In the genomic region with DNA sequence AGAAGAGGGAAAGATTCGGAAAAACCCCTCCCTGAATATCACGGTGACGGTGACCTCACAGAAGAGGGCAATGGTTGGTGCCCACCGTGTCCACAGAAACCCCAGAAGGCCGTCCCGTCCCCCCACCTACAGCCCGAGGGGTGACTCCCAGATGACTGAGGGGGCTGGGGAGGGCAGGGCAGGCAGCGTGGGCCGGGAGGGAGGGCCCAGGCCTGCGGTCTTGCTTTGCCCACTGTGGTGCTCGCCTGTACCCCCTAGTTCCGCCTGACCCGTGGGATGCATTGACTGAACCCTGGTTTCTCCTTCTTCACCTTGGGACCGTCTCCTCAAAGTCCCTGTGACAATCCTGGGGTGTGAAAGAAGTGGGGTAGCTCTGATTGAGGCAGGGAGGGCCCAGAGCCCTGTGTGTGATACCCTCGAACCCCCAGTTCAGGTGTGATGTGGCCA, we compare ENCODE assay signal across 24 cellular contexts.
DNase-seq lines count a peak whose midpoint lies in the region; ATAC-seq, FAIRE-seq and TF ChIP-seq lines count a peak whose summit lies in the region.
"Had no signal": no experiment of that assay in that cellular context is flagged by ENCODE, and none has a peak within 500 bp of the region (broad histone marks: within the 10 kb centered on the region; RNA-seq: fewer than 3 reads in every experiment).

No MANE protein-coding gene starts in this region.

- CTCF ChIA-PET in H1 (lab: Charles Lee; ENCODE audit: partially characterized antibody): interaction anchor here (0.9 kb wide), 1 partner anchor 235 kb away, joined by 5 read pairs; no protein-coding TSS in a partner anchor

- no peaks in the 10 kb centered on the region for H3K4me1 Mint-ChIP-seq in progenitor cell of endocrine pancreas (ENCODE audit: low read depth)

- H3K9me3 ChIP-seq in BLaER1: peaks cover 2% of the 10 kb centered on the region; the same call in 1 of the 2 replicates
- H3K9me3 ChIP-seq in H1 (ENCODE audit: insufficient read depth in 2 of 2, low read depth in 1 of 2, low read length in 1 of 2): no peaks in the 10 kb centered on the region; a peak in 1 of 4 replicates
- no peaks in the 10 kb centered on the region for H3K9me3 ChIP-seq in hepatocyte (ENCODE audit: low read depth)
- H3K9me3 ChIP-seq: gastrocnemius medialis had no signal

- no peak overlapping the region for H2BK120ac ChIP-seq in H1 (replicated peaks; ENCODE audit: low read depth, low read length)

- no peak overlapping the region for H4K5ac ChIP-seq in H1 (ENCODE audit: insufficient read length, low read depth, low read length)

- TF ChIP-seq RAD21 in H1 (IDR thresholded peaks at IDR 0.05 in 1 of 2, conservative IDR thresholded peaks at IDR 0.05 in 1 of 2; ENCODE audit: low read depth in 2 of 2, low read length in 2 of 2): no peak

- no peak for ATAC-seq in GM19397 (IDR thresholded peaks at IDR 0.05; ENCODE audit: unreplicated experiment)
- ATAC-seq: activated naive CD4-positive, alpha-beta T cell treated with anti-CD3 and anti-CD28 coated beads, Interleukin-2, amount 50 U/mL, for 72 hours; gastrocnemius medialis; GM12878; naive thymus-derived CD8-positive, alpha-beta T cell had no signal

- H2BK5ac ChIP-seq in H1 (ENCODE audit: low read depth, low read length): no peak overlapping the region

- no peak for TF ChIP-seq CTCF in H1 (IDR thresholded peaks at IDR 0.05; ENCODE audit: control extremely low read depth in 1 of 3, insufficient read depth in 1 of 3, low read depth in 1 of 3, low read length in 3 of 3)
- TF ChIP-seq CTCF in progenitor cell of endocrine pancreas (IDR thresholded peaks at IDR 0.05; ENCODE audit: unreplicated experiment): no peak
- TF ChIP-seq CTCF in hepatocyte (IDR thresholded peaks at IDR 0.05; ENCODE audit: poor library complexity): no peak

- no peak overlapping the region for H2BK12ac ChIP-seq in H1 (ENCODE audit: low read depth, low read length)

- H3K27me3 ChIP-seq in BLaER1: peaks cover 2% of the 10 kb centered on the region; the same call in 1 of the 2 replicates
- no peaks in the 10 kb centered on the region; a peak in 2 of 7 replicates for H3K27me3 ChIP-seq in H1 (replicated peaks in 1 of 4; ENCODE audit: control insufficient read depth in 3 of 4, extremely low read depth in 1 of 4, insufficient read depth in 3 of 4, low read length in 3 of 4)
- no peaks in the 10 kb centered on the region for H3K27me3 ChIP-seq in hepatocyte

- H2BK15ac ChIP-seq in H1 (ENCODE audit: low read length): no peak overlapping the region; the same call in 1 of the 2 replicates

- H3K23ac ChIP-seq in H1 (ENCODE audit: insufficient read length): no peak overlapping the region

- peak overlapping the region; percentile 17 for H4K91ac ChIP-seq in H1 (replicated peaks; ENCODE audit: insufficient read length, low read length)

- no peaks in the 10 kb centered on the region for H3K9me2 ChIP-seq in hepatocyte (replicated peaks; ENCODE audit: insufficient read depth)

- H3K4ac ChIP-seq in H1 (replicated peaks; ENCODE audit: insufficient read length, low read depth, low read length): peak overlapping the region; percentile 37

- DNase-seq in D341Med (ENCODE audit: low spot score): peak; percentile 5
- DNase-seq in H1 (ENCODE audit: low read depth in 1 of 2, low spot score in 2 of 2): no peak
- DNase-seq in progenitor cell of endocrine pancreas (ENCODE audit: low spot score, unreplicated experiment): peak; percentile 4
- DNase-seq in SW480 (ENCODE audit: low spot score): no peak
- DNase-seq in hepatocyte (ENCODE audit: low spot score): no peak
- DNase-seq: anterior cingulate cortex; CD4-positive, CD25-positive, alpha-beta regulatory T cell; gastrocnemius medialis; HFFc6; hypothalamus; midbrain; NCI-H1436 treated with DMSO at 0.1 percent for 48 hours; NCI-H2107; NCI-H446; NCI-H774 had no signal

- no peak overlapping the region for H2AFZ ChIP-seq in H1 (ENCODE audit: low read length)
- no peak overlapping the region for H2AFZ ChIP-seq in hepatocyte

- no peak overlapping the region for H3K14ac ChIP-seq in H1 (ENCODE audit: insufficient read length)

- H2AK5ac ChIP-seq in H1 (ENCODE audit: low read depth, low read length): no peak overlapping the region

- H3K4me3 Mint-ChIP-seq in progenitor cell of endocrine pancreas (ENCODE audit: low read depth): no peak overlapping the region
- H3K4me3 Mint-ChIP-seq: activated T-helper 1 cell treated with anti-CD3 and anti-CD28 coated beads, Interleukin-12 subunit alpha, Interleukin-12 subunit beta, Interleukin-2, Interleukin-4 antibody, amounts not matched to agents 30 ng/mL and 10 ng/mL and 1 ng/mL, durations not matched to agents 14 hours and 24 hours and 36 hours; CD4-positive, CD25-positive, alpha-beta regulatory T cell; dendritic cell treated with granulocyte-macrophage colony-stimulating factor and Interleukin-4, amounts not matched to agents 40 ng/mL and 50 ng/mL, for 4 days; HFFc6; naive thymus-derived CD8-positive, alpha-beta T cell had no signal

- H3K9ac ChIP-seq in BLaER1 (no peak overlapping the region; the same call in 1 of the 2 replicates), H1 (replicated peaks in 1 of 4; ENCODE audit: extremely low read depth in 1 of 4, low read depth in 3 of 4, low read length in 3 of 4) (no peak overlapping the region)
- H3K9ac ChIP-seq: KMS-11 had no signal

- H3K4me1 ChIP-seq in BLaER1 (peaks cover 52% of the 10 kb centered on the region), H1 (replicated peaks in 1 of 4; ENCODE audit: control insufficient read depth in 3 of 4, insufficient read depth in 4 of 4, low read length in 3 of 4) (peaks cover 0 to 4% (median 3%) of the 10 kb centered on the region in 4 experiments; a peak in 4 of 7 replicates), hepatocyte (ENCODE audit: insufficient read depth) (no peaks in the 10 kb centered on the region)
- H3K4me1 ChIP-seq: gastrocnemius medialis had no signal

- H3K9me3 Mint-ChIP-seq in progenitor cell of endocrine pancreas (ENCODE audit: low read depth): no peaks in the 10 kb centered on the region
- H3K9me3 Mint-ChIP-seq: activated naive CD4-positive, alpha-beta T cell treated with anti-CD3 and anti-CD28 coated beads, Interleukin-2, amount 50 U/mL, for 72 hours; activated T-helper 1 cell treated with anti-CD3 and anti-CD28 coated beads, Interleukin-12 subunit alpha, Interleukin-12 subunit beta, Interleukin-2, Interleukin-4 antibody, amounts not matched to agents 30 ng/mL and 10 ng/mL and 1 ng/mL, durations not matched to agents 14 hours and 24 hours and 36 hours; dendritic cell treated with granulocyte-macrophage colony-stimulating factor and Interleukin-4, amounts not matched to agents 40 ng/mL and 50 ng/mL, for 4 days had no signal

- H4K8ac ChIP-seq in H1 (ENCODE audit: extremely low read depth, insufficient read depth, low read length): no peak overlapping the region

- H3K18ac ChIP-seq in H1 (ENCODE audit: extremely low read depth, low read length): no peak overlapping the region

- no peaks in the 10 kb centered on the region for H3K79me1 ChIP-seq in H1 (ENCODE audit: low read depth, low read length)

- H3K4me2 ChIP-seq in BLaER1 (peak overlapping the region; percentile 89), H1 (ENCODE audit: insufficient read depth in 1 of 2, low read depth in 2 of 2, low read length in 2 of 2) (no peak overlapping the region), hepatocyte (no peak overlapping the region)
- H3K4me2 ChIP-seq: KMS-11 had no signal

- FAIRE-seq in H1 (lab: Jason Lieb, UNC): no peak
- FAIRE-seq: GM12878, TTC549 had no signal

- H3K27ac Mint-ChIP-seq in progenitor cell of endocrine pancreas: no peak overlapping the region
- H3K27ac Mint-ChIP-seq: activated naive CD4-positive, alpha-beta T cell treated with anti-CD3 and anti-CD28 coated beads, Interleukin-2, amount 50 U/mL, for 72 hours; activated T-helper 1 cell treated with anti-CD3 and anti-CD28 coated beads, Interleukin-12 subunit alpha, Interleukin-12 subunit beta, Interleukin-2, Interleukin-4 antibody, amounts not matched to agents 30 ng/mL and 10 ng/mL and 1 ng/mL, durations not matched to agents 14 hours and 24 hours and 36 hours; CD4-positive, CD25-positive, alpha-beta regulatory T cell; dendritic cell treated with granulocyte-macrophage colony-stimulating factor and Interleukin-4, amounts not matched to agents 40 ng/mL and 50 ng/mL, for 4 days; HFFc6 had no signal

- no peaks in the 10 kb centered on the region for H3K36me3 ChIP-seq in BLaER1
- H3K36me3 ChIP-seq in H1 (ENCODE audit: control insufficient read depth in 2 of 4, insufficient read depth in 4 of 4, low read length in 3 of 4): no peaks in the 10 kb centered on the region
- H3K36me3 ChIP-seq in hepatocyte (replicated peaks; ENCODE audit: insufficient read depth, low read depth): no peaks in the 10 kb centered on the region
- H3K36me3 ChIP-seq: gastrocnemius medialis had no signal

- H3K27me3 Mint-ChIP-seq in progenitor cell of endocrine pancreas: peaks cover 12% of the 10 kb centered on the region
- H3K27me3 Mint-ChIP-seq: CD4-positive, CD25-positive, alpha-beta regulatory T cell; dendritic cell treated with granulocyte-macrophage colony-stimulating factor and Interleukin-4, amounts not matched to agents 40 ng/mL and 50 ng/mL, for 4 days had no signal

- POLR2A ChIA-PET in H1 (lab: Charles Lee; ENCODE audit: partially characterized antibody): no interaction called here

- H4K20me1 ChIP-seq in BLaER1 (peaks cover 12% of the 10 kb centered on the region; the same call in 1 of the 2 replicates), H1 (replicated peaks in 1 of 2; ENCODE audit: control insufficient read depth in 1 of 2, insufficient read depth in 2 of 2, low read length in 2 of 2) (peaks cover 0 to 2% of the 10 kb centered on the region in 2 experiments), hepatocyte (ENCODE audit: insufficient read depth, poor library complexity, severe bottlenecking) (no peaks in the 10 kb centered on the region)

- H3K4me3 ChIP-seq in BLaER1: no peak overlapping the region
- no peak overlapping the region for H3K4me3 ChIP-seq in H1 (ENCODE audit: extremely low read depth in 1 of 4, insufficient read depth in 2 of 4, low read depth in 3 of 4, low read length in 4 of 4)
- H3K4me3 ChIP-seq in hepatocyte: no peak overlapping the region
- H3K4me3 ChIP-seq: gastrocnemius medialis, GM12878 had no signal

- no peak overlapping the region for H3K56ac ChIP-seq in H1 (replicated peaks; ENCODE audit: insufficient read length, low read depth, low read length)

- no peak overlapping the region for H3K27ac ChIP-seq in BLaER1
- H3K27ac ChIP-seq in H1 (ENCODE audit: low read depth, low read length): no peak overlapping the region
- H3K27ac ChIP-seq in hepatocyte: no peak overlapping the region
- H3K27ac ChIP-seq: gastrocnemius medialis, KMS-11 had no signal

- no peaks in the 10 kb centered on the region; the same call in 1 of the 2 replicates for H3K23me2 ChIP-seq in H1 (ENCODE audit: low read depth, low read length)

- TF ChIP-seq EP300 in H1 (IDR thresholded peaks at IDR 0.05; ENCODE audit: borderline replicate concordance in 1 of 2, low read depth in 2 of 2, low read length in 2 of 2): no peak

- no peaks in the 10 kb centered on the region for H3K36me3 Mint-ChIP-seq in progenitor cell of endocrine pancreas (ENCODE audit: insufficient read depth)
- H3K36me3 Mint-ChIP-seq: activated naive CD4-positive, alpha-beta T cell treated with anti-CD3 and anti-CD28 coated beads, Interleukin-2, amount 50 U/mL, for 72 hours; CD4-positive, CD25-positive, alpha-beta regulatory T cell; naive thymus-derived CD8-positive, alpha-beta T cell had no signal

- H3K79me2 ChIP-seq in H1 (ENCODE audit: control insufficient read depth in 1 of 2, insufficient read depth in 2 of 2, low read length in 2 of 2): no peaks in the 10 kb centered on the region
- no peaks in the 10 kb centered on the region for H3K79me2 ChIP-seq in hepatocyte

- no peak for TF ChIP-seq POLR2A in H1 (IDR thresholded peaks at IDR 0.05; ENCODE audit: control extremely low read depth in 1 of 2, low read depth in 2 of 2, low read length in 2 of 2)

- no peak overlapping the region for H2BK20ac ChIP-seq in H1 (ENCODE audit: low read length)

- WGBS in H1 (ENCODE audit: extremely low coverage in 1 of 2, insufficient coverage in 1 of 2, insufficient read length in 1 of 2, insufficient replicate concordance in 2 of 2, low coverage in 1 of 2, low lambda C conversion rate in 2 of 2, missing lambda C conversion rate in 1 of 2), 2 experiments: 87% methylated on average over 11 of the region's 15 CpGs; no CpG with 5 or more reads in 1 of the 2 experiments
- WGBS in hepatocyte (ENCODE audit: low lambda C conversion rate, missing lambda C conversion rate): 88% methylated on average over 12 of the region's 15 CpGs

Comparison
In these comparisons a context has a peak if more than half of its experiments do, and no peak if none do; other contexts are left out.
1. DNase-seq: peak in D341Med (single experiment) and progenitor cell of endocrine pancreas (single experiment); none in H1 (0 of 2), SW480 (single experiment) and hepatocyte (single experiment).